1 cellular context compared by ENCODE assay signal in genomic region chr10:71766717-71767419, GRCh38.
TF ChIP-seq lines count a peak whose summit lies in the region.

No MANE protein-coding gene starts in this region.

TF ChIP-seq in K562, 482 proteins besides CTCF, POLR2A, EP300 and RAD21 (continued from another document):
- TF ChIP-seq CREB3L1 (IDR thresholded peaks at IDR 0.05; ENCODE audit: borderline replicate concordance, low read depth) (no peak), EWSR1 (IDR thresholded peaks at IDR 0.05; ENCODE audit: borderline replicate concordance, low read depth, partially characterized antibody) (no peak), MEIS2 (IDR thresholded peaks at IDR 0.05; ENCODE audit: partially characterized antibody) (peak; percentile 85), ZNF24 (IDR thresholded peaks at IDR 0.05) (no peak), ZNF518B (CRISPR knock-in tag; IDR thresholded peaks at IDR 0.05) (no peak), RFX1 (IDR thresholded peaks at IDR 0.05) (peak; percentile 85), MYNN (IDR thresholded peaks at IDR 0.05) (peak; percentile 47; the same call in 1 of the 2 replicates), MYNN (CRISPR knock-in tag; IDR thresholded peaks at IDR 0.05) (no peak), RBM22 (IDR thresholded peaks at IDR 0.05; ENCODE audit: low read depth, low read length, poor library complexity, severe bottlenecking) (no peak), ZNF175 (CRISPR knock-in tag; IDR thresholded peaks at IDR 0.05; ENCODE audit: low read depth) (no peak), ZNF232 (CRISPR knock-in tag; IDR thresholded peaks at IDR 0.05) (no peak), LEF1 (IDR thresholded peaks at IDR 0.05) (no peak), KDM4B (IDR thresholded peaks at IDR 0.05; ENCODE audit: borderline replicate concordance in 2 of 2, low read depth in 1 of 2) (no peak), JUNB (CRISPR knock-in tag; conservative IDR thresholded peaks at IDR 0.05) (no peak), OTX1 (CRISPR knock-in tag; IDR thresholded peaks at IDR 0.05) (no peak), CCNT2 (IDR thresholded peaks at IDR 0.05; ENCODE audit: borderline replicate concordance, extremely low read depth, insufficient read length, low read depth, low read length) (no peak), SMAD4 (CRISPR knock-in tag; conservative IDR thresholded peaks at IDR 0.05) (no peak), PCBP1 (IDR thresholded peaks at IDR 0.05; ENCODE audit: low read depth, low read length, poor library complexity, severe bottlenecking) (no peak), DACH1 (IDR thresholded peaks at IDR 0.05; ENCODE audit: partially characterized antibody) (peak; percentile 69), EGR1 (conservative IDR thresholded peaks at IDR 0.05) (peak; percentile 23; the same call in 1 of the 2 replicates), NUFIP1 (IDR thresholded peaks at IDR 0.05; ENCODE audit: partially characterized antibody) (no peak), ZNF23 (CRISPR knock-in tag; IDR thresholded peaks at IDR 0.05) (no peak), HMBOX1 (IDR thresholded peaks at IDR 0.05) (peak; percentile 67; the same call in 1 of the 2 replicates), THRAP3 (IDR thresholded peaks at IDR 0.05; ENCODE audit: borderline replicate concordance) (no peak), TFAP4 (CRISPR knock-in tag; IDR thresholded peaks at IDR 0.05; ENCODE audit: borderline replicate concordance) (peak; percentile 99), HMG20A (CRISPR knock-in tag; conservative IDR thresholded peaks at IDR 0.05) (no peak), RNF2 (IDR thresholded peaks at IDR 0.05) (no peak), MTA1 (IDR thresholded peaks at IDR 0.05; ENCODE audit: borderline replicate concordance) (no peak), ZNF318 (IDR thresholded peaks at IDR 0.05; ENCODE audit: borderline replicate concordance in 1 of 2, low read depth in 1 of 2) (peak in 1 of 2 experiments; percentile 44; a peak in 1 of 4 replicates), KLF13 (tag; IDR thresholded peaks at IDR 0.05; ENCODE audit: borderline replicate concordance, low read depth) (no peak), STAT5B (CRISPR knock-in tag; IDR thresholded peaks at IDR 0.05) (no peak), PTTG1 (tag; IDR thresholded peaks at IDR 0.05; ENCODE audit: low read depth) (no peak), RCOR1 (IDR thresholded peaks at IDR 0.05; ENCODE audit: borderline replicate concordance in 1 of 2, low read depth in 2 of 2, low read length in 2 of 2) (no peak), GABPB2 (CRISPR knock-in tag; conservative IDR thresholded peaks at IDR 0.05) (no peak), GABPA (tag; conservative IDR thresholded peaks at IDR 0.05; ENCODE audit: low read depth) (no peak), E2F6 (IDR thresholded peaks at IDR 0.05; ENCODE audit: borderline replicate concordance in 1 of 2, extremely low read depth in 1 of 2, insufficient read depth in 1 of 2, insufficient read length in 1 of 2, low read depth in 1 of 2, low read length in 1 of 2, poor library complexity in 1 of 2, severe bottlenecking in 1 of 2) (no peak), BHLHE40 (IDR thresholded peaks at IDR 0.05; ENCODE audit: low read length) (peak; percentile 63), ATF4 (CRISPR knock-in tag; IDR thresholded peaks at IDR 0.05) (no peak), MYC (IDR thresholded peaks at IDR 0.05; ENCODE audit: low read depth, low read length) (no peak), MYC (CRISPR knock-in tag; IDR thresholded peaks at IDR 0.05; ENCODE audit: borderline replicate concordance, low read depth) (no peak), SIN3A (IDR thresholded peaks at IDR 0.05; ENCODE audit: borderline replicate concordance in 2 of 2, control insufficient read depth in 1 of 2, low read depth in 2 of 2, low read length in 2 of 2) (peak in 1 of 2 experiments; percentile 73; a peak in 1 of 4 replicates), NONO (IDR thresholded peaks at IDR 0.05; ENCODE audit: low read depth in 2 of 2, low read length in 1 of 2) (no peak)
- TF ChIP-seq, protein P1, sequence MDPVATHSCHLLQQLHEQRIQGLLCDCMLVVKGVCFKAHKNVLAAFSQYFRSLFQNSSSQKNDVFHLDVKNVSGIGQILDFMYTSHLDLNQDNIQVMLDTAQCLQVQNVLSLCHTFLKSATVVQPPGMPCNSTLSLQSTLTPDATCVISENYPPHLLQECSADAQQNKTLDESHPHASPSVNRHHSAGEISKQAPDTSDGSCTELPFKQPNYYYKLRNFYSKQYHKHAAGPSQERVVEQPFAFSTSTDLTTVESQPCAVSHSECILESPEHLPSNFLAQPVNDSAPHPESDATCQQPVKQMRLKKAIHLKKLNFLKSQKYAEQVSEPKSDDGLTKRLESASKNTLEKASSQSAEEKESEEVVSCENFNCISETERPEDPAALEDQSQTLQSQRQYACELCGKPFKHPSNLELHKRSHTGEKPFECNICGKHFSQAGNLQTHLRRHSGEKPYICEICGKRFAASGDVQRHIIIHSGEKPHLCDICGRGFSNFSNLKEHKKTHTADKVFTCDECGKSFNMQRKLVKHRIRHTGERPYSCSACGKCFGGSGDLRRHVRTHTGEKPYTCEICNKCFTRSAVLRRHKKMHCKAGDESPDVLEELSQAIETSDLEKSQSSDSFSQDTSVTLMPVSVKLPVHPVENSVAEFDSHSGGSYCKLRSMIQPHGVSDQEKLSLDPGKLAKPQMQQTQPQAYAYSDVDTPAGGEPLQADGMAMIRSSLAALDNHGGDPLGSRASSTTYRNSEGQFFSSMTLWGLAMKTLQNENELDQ (CRISPR knock-in tag; IDR thresholded peaks at IDR 0.05; ENCODE audit: borderline replicate concordance): no peak
